1 cellular context compared by ENCODE assay signal in the genomic region with DNA sequence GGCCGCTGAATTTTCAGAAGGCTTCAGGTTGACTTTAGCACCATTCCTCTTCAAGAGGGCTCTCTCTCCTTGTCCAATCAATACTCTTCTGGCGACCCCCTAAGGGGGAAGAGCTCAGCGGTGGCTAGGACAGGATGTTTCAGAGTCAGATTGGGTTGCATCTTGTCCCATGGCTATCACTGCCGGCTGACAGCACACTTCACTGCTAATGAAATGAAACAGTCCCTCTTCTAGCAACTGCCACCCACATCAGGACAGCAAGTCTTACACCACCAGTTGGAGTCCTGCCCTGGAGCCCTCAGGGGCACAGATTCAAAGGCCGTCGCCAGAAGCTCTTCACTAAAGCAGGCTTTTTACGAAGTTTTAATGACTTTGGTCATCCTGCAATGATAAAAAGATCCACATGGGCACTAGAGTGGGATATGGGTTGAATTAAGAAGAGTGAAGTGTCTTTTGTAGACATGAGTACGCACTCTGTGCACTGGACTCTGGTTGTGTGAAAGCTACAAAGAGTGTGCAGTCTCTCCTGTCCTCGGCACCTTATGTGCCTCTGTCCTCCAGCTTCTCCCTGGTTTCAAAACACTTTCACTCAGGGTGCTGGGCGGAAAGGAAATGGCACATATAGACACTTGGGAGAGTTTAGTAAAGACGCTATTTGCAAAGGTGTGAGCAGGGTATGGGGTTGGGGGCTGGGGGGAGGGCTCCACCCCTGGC.
TF ChIP-seq lines count a peak whose summit lies in the region.

No MANE protein-coding gene starts in this region.

TF ChIP-seq in SK-N-SH treated with all-trans-retinoic acid at 6 μM for 48 hours, 23 proteins besides CTCF, POLR2A, EP300 and RAD21 (continued from another document):
- TF ChIP-seq, protein P1, sequence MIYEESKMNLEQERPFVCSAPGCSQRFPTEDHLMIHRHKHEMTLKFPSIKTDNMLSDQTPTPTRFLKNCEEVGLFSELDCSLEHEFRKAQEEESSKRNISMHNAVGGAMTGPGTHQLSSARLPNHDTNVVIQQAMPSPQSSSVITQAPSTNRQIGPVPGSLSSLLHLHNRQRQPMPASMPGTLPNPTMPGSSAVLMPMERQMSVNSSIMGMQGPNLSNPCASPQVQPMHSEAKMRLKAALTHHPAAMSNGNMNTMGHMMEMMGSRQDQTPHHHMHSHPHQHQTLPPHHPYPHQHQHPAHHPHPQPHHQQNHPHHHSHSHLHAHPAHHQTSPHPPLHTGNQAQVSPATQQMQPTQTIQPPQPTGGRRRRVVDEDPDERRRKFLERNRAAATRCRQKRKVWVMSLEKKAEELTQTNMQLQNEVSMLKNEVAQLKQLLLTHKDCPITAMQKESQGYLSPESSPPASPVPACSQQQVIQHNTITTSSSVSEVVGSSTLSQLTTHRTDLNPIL (CRISPR knock-in tag; IDR thresholded peaks at IDR 0.05; ENCODE audit: low read depth) = no peak
- TF ChIP-seq ESRRG (CRISPR knock-in tag; IDR thresholded peaks at IDR 0.05) = no peak
- TF ChIP-seq GLIS3 (CRISPR knock-in tag; IDR thresholded peaks at IDR 0.05) = no peak
- TF ChIP-seq, protein P2, sequence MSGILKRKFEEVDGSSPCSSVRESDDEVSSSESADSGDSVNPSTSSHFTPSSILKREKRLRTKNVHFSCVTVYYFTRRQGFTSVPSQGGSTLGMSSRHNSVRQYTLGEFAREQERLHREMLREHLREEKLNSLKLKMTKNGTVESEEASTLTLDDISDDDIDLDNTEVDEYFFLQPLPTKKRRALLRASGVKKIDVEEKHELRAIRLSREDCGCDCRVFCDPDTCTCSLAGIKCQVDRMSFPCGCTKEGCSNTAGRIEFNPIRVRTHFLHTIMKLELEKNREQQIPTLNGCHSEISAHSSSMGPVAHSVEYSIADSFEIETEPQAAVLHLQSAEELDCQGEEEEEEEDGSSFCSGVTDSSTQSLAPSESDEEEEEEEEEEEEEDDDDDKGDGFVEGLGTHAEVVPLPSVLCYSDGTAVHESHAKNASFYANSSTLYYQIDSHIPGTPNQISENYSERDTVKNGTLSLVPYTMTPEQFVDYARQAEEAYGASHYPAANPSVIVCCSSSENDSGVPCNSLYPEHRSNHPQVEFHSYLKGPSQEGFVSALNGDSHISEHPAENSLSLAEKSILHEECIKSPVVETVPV (CRISPR knock-in tag; IDR thresholded peaks at IDR 0.05) = no peak
- TF ChIP-seq ZC3H10 (CRISPR knock-in tag; IDR thresholded peaks at IDR 0.05) = no peak
- no peak for TF ChIP-seq ZFP3 (CRISPR knock-in tag; IDR thresholded peaks at IDR 0.05)
